12 cellular contexts compared by ENCODE assay signal in the genomic region with DNA sequence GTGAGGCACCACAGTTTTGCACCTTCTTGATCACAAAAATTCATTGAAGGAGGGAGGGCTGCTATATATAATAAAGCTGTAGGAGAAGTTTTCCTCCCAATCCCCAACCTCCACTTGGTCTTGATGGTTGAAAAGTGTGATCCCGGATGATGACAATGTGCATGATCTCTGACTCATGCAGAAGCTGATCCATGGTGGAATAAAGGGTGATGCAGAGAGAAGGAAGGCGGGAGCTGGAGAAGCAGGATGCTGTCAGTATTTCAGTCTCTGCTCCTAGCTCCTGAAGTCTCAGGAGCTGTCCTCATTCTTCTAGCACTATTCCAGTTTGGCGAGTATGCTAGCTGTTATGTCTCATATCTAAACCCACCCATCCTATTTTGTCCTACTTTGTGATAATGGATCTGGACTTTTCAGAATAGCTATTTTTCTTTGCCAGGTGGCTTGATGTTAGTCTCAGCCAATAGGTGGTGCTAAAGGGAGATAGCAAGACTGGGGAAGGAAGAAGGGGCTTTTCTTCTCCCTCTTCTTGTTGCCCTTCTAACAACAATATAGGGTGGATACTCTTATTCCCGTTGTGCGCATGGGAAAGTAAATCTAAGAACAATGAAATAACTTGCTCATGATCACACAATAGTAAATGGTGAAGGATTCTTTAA.
A peak's percentile ranks its signal among the peaks of the same experiment; 100 is the strongest.
DNase-seq lines count a peak whose midpoint lies in the region; ATAC-seq, FAIRE-seq and TF ChIP-seq lines count a peak whose summit lies in the region.
"Had no signal": no experiment of that assay in that cellular context is flagged by ENCODE, and none has a peak within 500 bp of the region (broad histone marks: within the 10 kb centered on the region; RNA-seq: fewer than 3 reads in every experiment).

No MANE protein-coding gene starts in this region.

- no peak overlapping the region for H3K4me3 Mint-ChIP-seq in stimulated activated memory B cell treated with anti-CD40 and anti-IgM and Interleukin-4, amounts not matched to agents 10 μg/mL and 1 μg/mL and 100 μg/mL, for 72 hours
- no peak overlapping the region for H3K4me3 Mint-ChIP-seq in naive thymus-derived CD8-positive, alpha-beta T cell
- H3K4me3 Mint-ChIP-seq: activated CD4-positive, alpha-beta T cell treated with anti-CD3 and anti-CD28 coated beads, Interleukin-2, amount 10 ng/mL, durations not matched to agents 7 days and 5 days; dendritic cell treated with granulocyte-macrophage colony-stimulating factor and Interleukin-4, amounts not matched to agents 40 ng/mL and 50 ng/mL, for 4 days had no signal

- H3K4me1 ChIP-seq in PC-3 (ENCODE audit: insufficient read depth, low read length), result peaks cover 28% of the 10 kb centered on the region
- H3K4me1 ChIP-seq in foreskin keratinocyte, result peaks cover 14% of the 10 kb centered on the region

- H3K27ac Mint-ChIP-seq in stimulated activated memory B cell treated with anti-CD40 and anti-IgM and Interleukin-4, amounts not matched to agents 10 μg/mL and 1 μg/mL and 100 μg/mL, for 72 hours, result no peak overlapping the region
- H3K27ac Mint-ChIP-seq in naive thymus-derived CD8-positive, alpha-beta T cell, result no peak overlapping the region
- H3K27ac Mint-ChIP-seq: activated CD4-positive, alpha-beta T cell treated with anti-CD3 and anti-CD28 coated beads, Interleukin-2, amount 10 ng/mL, durations not matched to agents 7 days and 5 days; dendritic cell treated with granulocyte-macrophage colony-stimulating factor and Interleukin-4, amounts not matched to agents 40 ng/mL and 50 ng/mL, for 4 days had no signal

- H3K4me3 ChIP-seq in AG04450 (ENCODE audit: low read depth, low read length) (no peak overlapping the region), PC-3 (ENCODE audit: low read length) (0 out of 2 replicates have a peak overlapping the region, but pooled peaks have one; percentile 17)

- H3K27me3 Mint-ChIP-seq in stimulated activated memory B cell treated with anti-CD40 and anti-IgM and Interleukin-4, amounts not matched to agents 10 μg/mL and 1 μg/mL and 100 μg/mL, for 72 hours, result no peaks in the 10 kb centered on the region
- peaks cover 0 to 18% (median 1%) of the 10 kb centered on the region in 5 donors for H3K27me3 Mint-ChIP-seq in naive thymus-derived CD8-positive, alpha-beta T cell
- H3K27me3 Mint-ChIP-seq: dendritic cell treated with granulocyte-macrophage colony-stimulating factor and Interleukin-4, amounts not matched to agents 40 ng/mL and 50 ng/mL, for 4 days had no signal

- no peaks in the 10 kb centered on the region for H3K9me3 ChIP-seq in AG04450 (ENCODE audit: control insufficient read depth, insufficient read depth, low read length)
- no peaks in the 10 kb centered on the region for H3K9me3 ChIP-seq in PC-3 (ENCODE audit: low read length)

- intact Hi-C loops in PC-3 (cut with micrococcal nuclease), result no loop called here

- H3K27me3 ChIP-seq in AG04450 (ENCODE audit: control insufficient read depth, insufficient read depth, low read length), result no peaks in the 10 kb centered on the region
- no peaks in the 10 kb centered on the region for H3K27me3 ChIP-seq in PC-3 (ENCODE audit: low read length)
- no peaks in the 10 kb centered on the region for H3K27me3 ChIP-seq in foreskin keratinocyte

- H3K36me3 ChIP-seq in PC-3 (ENCODE audit: low read depth, low read length), result no peaks in the 10 kb centered on the region

- BruUV-seq in PC-3 (replicated peaks; lab: Mats Ljungman, UMichigan), result no TSS peak

- DNase-seq in AG04450 (ENCODE audit: low read depth, low spot score) (no peak), GM12891 (ENCODE audit: insufficient read length, low spot score) (no peak), PC-3 (peak; percentile 48), foreskin keratinocyte (peak; percentile 37 to 70), H54 (ENCODE audit: insufficient read length, low spot score) (no peak), hepatic stellate cell (ENCODE audit: low spot score) (no peak)
- DNase-seq in naive thymus-derived CD8-positive, alpha-beta T cell, result no peak
- DNase-seq: activated CD4-positive, alpha-beta T cell treated with anti-CD3 and anti-CD28 coated beads, Interleukin-2, amount 10 ng/mL, durations not matched to agents 7 days and 5 days; GF-D8; NCI-H2107 had no signal

- no peaks in the 10 kb centered on the region for H3K9me2 ChIP-seq in PC-3 (replicated peaks; ENCODE audit: low read length)

- H3K9ac ChIP-seq in PC-3 (ENCODE audit: low read length), result no peak overlapping the region; the same call in 1 of the 2 replicates

- TF ChIP-seq POLR2A in GM12891 (IDR thresholded peaks at IDR 0.05; ENCODE audit: low read depth, low read length) (no peak), H54 (IDR thresholded peaks at IDR 0.05; ENCODE audit: low read depth, low read length) (no peak)

- no peaks in the 10 kb centered on the region for H3F3A ChIP-seq in PC-3 (ENCODE audit: low read length, unreplicated experiment)

- no peaks in the 10 kb centered on the region for H3K36me3 Mint-ChIP-seq in stimulated activated memory B cell treated with anti-CD40 and anti-IgM and Interleukin-4, amounts not matched to agents 10 μg/mL and 1 μg/mL and 100 μg/mL, for 72 hours
- H3K36me3 Mint-ChIP-seq in naive thymus-derived CD8-positive, alpha-beta T cell, result no peaks in the 10 kb centered on the region

- ATAC-seq in PC-3, result peak; percentile 60
- ATAC-seq in foreskin keratinocyte, result peak; percentile 89
- ATAC-seq in stimulated activated memory B cell treated with anti-CD40 and anti-IgM and Interleukin-4, amounts not matched to agents 10 μg/mL and 1 μg/mL and 100 μg/mL, for 72 hours, result no peak
- no peak for ATAC-seq in naive thymus-derived CD8-positive, alpha-beta T cell

- H3K9me3 Mint-ChIP-seq in stimulated activated memory B cell treated with anti-CD40 and anti-IgM and Interleukin-4, amounts not matched to agents 10 μg/mL and 1 μg/mL and 100 μg/mL, for 72 hours, result no peaks in the 10 kb centered on the region
- no peaks in the 10 kb centered on the region for H3K9me3 Mint-ChIP-seq in naive thymus-derived CD8-positive, alpha-beta T cell
- H3K9me3 Mint-ChIP-seq: activated CD4-positive, alpha-beta T cell treated with anti-CD3 and anti-CD28 coated beads, Interleukin-2, amount 10 ng/mL, durations not matched to agents 7 days and 5 days; dendritic cell treated with granulocyte-macrophage colony-stimulating factor and Interleukin-4, amounts not matched to agents 40 ng/mL and 50 ng/mL, for 4 days had no signal

- H2AFZ ChIP-seq in PC-3 (ENCODE audit: low read length), result no peak overlapping the region

- H3K79me2 ChIP-seq in PC-3 (ENCODE audit: low read length), result no peaks in the 10 kb centered on the region

- H3K4me2 ChIP-seq in PC-3 (ENCODE audit: low read length), result peak overlapping the region; percentile 56

- no peaks in the 10 kb centered on the region for H3K4me1 Mint-ChIP-seq in stimulated activated memory B cell treated with anti-CD40 and anti-IgM and Interleukin-4, amounts not matched to agents 10 μg/mL and 1 μg/mL and 100 μg/mL, for 72 hours
- no peaks in the 10 kb centered on the region for H3K4me1 Mint-ChIP-seq in naive thymus-derived CD8-positive, alpha-beta T cell

- CTCF ChIA-PET in AG04450 (lab: Charles Lee) (interaction anchor here (0.6 to 3.5 kb wide), 6 partner anchors 10 to 292 kb away, joined by 3 to 37 read pairs (median 7); no protein-coding TSS in a partner anchor), PC-3 (lab: Charles Lee) (interaction anchor here (0.5 to 1.1 kb wide), 2 partner anchors 68 to 206 kb away, joined by 3 to 9 read pairs; no protein-coding TSS in a partner anchor)

- TF ChIP-seq CTCF in AG04450 (IDR thresholded peaks at IDR 0.05; ENCODE audit: low read depth, low read length) (peak; percentile 51), PC-3 (conservative IDR thresholded peaks at IDR 0.05; ENCODE audit: low read depth, low read length) (peak; percentile 63), foreskin keratinocyte (conservative IDR thresholded peaks at IDR 0.05) (peak; percentile 60)

- H3K27ac ChIP-seq in AG04450 (ENCODE audit: low read depth, low read length) (no peak overlapping the region), PC-3 (ENCODE audit: low read length) (peak overlapping the region; percentile 65), foreskin keratinocyte (no peak overlapping the region)

- FAIRE-seq in GM12891 (lab: Jason Lieb, UNC) (peak; percentile 85), H54 (lab: Jason Lieb, UNC) (no peak)

- no peaks in the 10 kb centered on the region for H4K20me1 ChIP-seq in PC-3 (ENCODE audit: low read length)

- POLR2A ChIA-PET in AG04450 (lab: Yijun Ruan, JAX) (no interaction called here), PC-3 (lab: Charles Lee; ENCODE audit: unreplicated experiment) (interaction anchor here (0.6 kb wide), 1 partner anchor 1133 kb away, joined by 7 read pairs; a partner anchor contains a TSS)
- POLR2A ChIA-PET in naive thymus-derived CD8-positive, alpha-beta T cell (lab: Charles Lee), result interaction anchor here (0.8 kb wide), 1 partner anchor 171 kb away, joined by 3 read pairs; no protein-coding TSS in a partner anchor

TF ChIP-seq in GM12891, 5 proteins besides CTCF, POLR2A, EP300 and RAD21:
- TF ChIP-seq SPI1 (IDR thresholded peaks at IDR 0.05; ENCODE audit: low read depth, low read length), result no peak
- no peak for TF ChIP-seq POU2F2 (IDR thresholded peaks at IDR 0.05; ENCODE audit: low read depth, low read length)
- no peak for TF ChIP-seq POLR2AphosphoS5 (IDR thresholded peaks at IDR 0.05; ENCODE audit: low read depth, low read length)
- TF ChIP-seq PAX5 (IDR thresholded peaks at IDR 0.05; ENCODE audit: insufficient read depth, low read length, severe bottlenecking), result no peak
- no peak for TF ChIP-seq TAF1 (IDR thresholded peaks at IDR 0.05; ENCODE audit: low read depth, low read length)

Comparison
In these comparisons a context has a peak if more than half of its experiments do, and no peak if none do; other contexts are left out.
1. DNase-seq: peak in PC-3 (single experiment) and foreskin keratinocyte (2 of 2); none in AG04450 (single experiment), GM12891 (single experiment), naive thymus-derived CD8-positive, alpha-beta T cell (0 of 10), H54 (single experiment) and hepatic stellate cell (single experiment).
2. ATAC-seq: peak in PC-3 (single experiment) and foreskin keratinocyte (single experiment); none in stimulated activated memory B cell treated with anti-CD40 and anti-IgM and Interleukin-4, amounts not matched to agents 10 μg/mL and 1 μg/mL and 100 μg/mL, for 72 hours (single experiment) and naive thymus-derived CD8-positive, alpha-beta T cell (0 of 2).
3. Peak in every context shown above with its lines, with median percentiles within 50 percentile points of each other: CTCF ChIP-seq.